In the genomic region with DNA sequence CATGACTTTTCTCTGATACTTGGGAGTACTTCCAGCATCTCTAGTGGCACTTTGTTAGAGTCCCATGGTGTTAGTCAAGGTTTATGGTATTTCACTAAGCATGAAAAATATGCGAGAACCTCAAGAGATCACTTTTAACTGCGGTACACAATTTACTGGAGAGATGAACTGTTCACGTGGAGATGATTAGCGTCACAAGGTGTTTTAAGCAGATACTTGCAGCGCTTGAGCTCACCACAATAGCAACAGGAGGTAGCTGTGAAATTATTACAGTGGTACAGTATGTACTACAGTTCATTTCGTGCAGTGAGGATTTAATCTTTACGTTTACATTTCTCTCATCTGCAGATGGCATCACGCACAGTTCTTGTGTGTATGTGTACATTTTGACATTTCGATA, we compare ENCODE assay signal across 19 cellular contexts. TPM values are rescaled to one million over a fixed set of nuclear protein-coding genes. Genes with fewer than 3 reads are reported as not detected.
A peak's percentile ranks its signal among the peaks of the same experiment; 100 is the strongest.
DNase-seq lines count a peak whose midpoint lies in the region; ATAC-seq and TF ChIP-seq lines count a peak whose summit lies in the region.
"Had no signal": no experiment of that assay in that cellular context is flagged by ENCODE, and none has a peak within 500 bp of the region (broad histone marks: within the 10 kb centered on the region; RNA-seq: fewer than 3 reads in every experiment).

No MANE protein-coding gene starts in this region.

- no peak overlapping the region for H3K18ac ChIP-seq in IMR-90 (ENCODE audit: low read depth, low read length)

- H4K8ac ChIP-seq in IMR-90 (ENCODE audit: low read depth in 2 of 2, low read length in 2 of 2), result 0 out of 4 replicates have a peak overlapping the region, but pooled peaks of 1 of the 2 experiments have one; percentile 9

- no peak overlapping the region for H2AFZ ChIP-seq in IMR-90 (replicated peaks; ENCODE audit: low read length, poor library complexity)
- H2AFZ ChIP-seq: PC-9 had no signal

- no peak overlapping the region for H2BK15ac ChIP-seq in IMR-90 (ENCODE audit: low read depth, low read length)

- H2BK5ac ChIP-seq in IMR-90 (ENCODE audit: low read depth, low read length, poor library complexity, severe bottlenecking), result peak overlapping the region; percentile 5

- H3K9ac ChIP-seq in IMR-90 (ENCODE audit: low read depth, low read length) (no peak overlapping the region), rectal smooth muscle tissue (ENCODE audit: low read length) (no peak overlapping the region)

- no peak overlapping the region for H2BK120ac ChIP-seq in IMR-90 (ENCODE audit: low read depth, low read length)

- H3K4me2 ChIP-seq in IMR-90 (ENCODE audit: low read depth, low read length), result no peak overlapping the region
- H3K4me2 ChIP-seq: PC-9 had no signal

- intact Hi-C loops in IMR-90 (cut with micrococcal nuclease), result no loop called here
- intact Hi-C loops in esophagus squamous epithelium (cut with DNase I), result no loop called here

- TF ChIP-seq POLR2A in IMR-90 (IDR thresholded peaks at IDR 0.05; ENCODE audit: low read depth, low read length) (no peak), esophagus squamous epithelium (IDR thresholded peaks at IDR 0.05) (no peak)

- H3K36me3 ChIP-seq in IMR-90 (ENCODE audit: control insufficient read depth, insufficient read depth, low read length) (peaks cover 10% of the 10 kb centered on the region; the same call in 1 of the 2 replicates), esophagus squamous epithelium (no peaks in the 10 kb centered on the region), rectal smooth muscle tissue (ENCODE audit: control insufficient read depth, insufficient read depth, low read length) (no peaks in the 10 kb centered on the region)

- H3K14ac ChIP-seq in IMR-90 (replicated peaks; ENCODE audit: low read depth, low read length), result 0 out of 2 replicates have a peak overlapping the region, but pooled peaks have one; percentile 7

- no peak for ATAC-seq in IMR-90 (ENCODE audit: low read depth)
- ATAC-seq: K562, SK-N-SH treated with all-trans-retinoic acid at 6 μM for 48 hours had no signal

- TF ChIP-seq RAD21 in IMR-90 (IDR thresholded peaks at IDR 0.05; ENCODE audit: low read length), result no peak

- no peak overlapping the region for H3K56ac ChIP-seq in IMR-90 (ENCODE audit: extremely low read depth, insufficient read depth, low read length)

- TF ChIP-seq CTCF in IMR-90 (conservative IDR thresholded peaks at IDR 0.05; ENCODE audit: low read depth, low read length), result no peak
- TF ChIP-seq CTCF in esophagus squamous epithelium (IDR thresholded peaks at IDR 0.05), result no peak

- H2AK5ac ChIP-seq in IMR-90 (ENCODE audit: low read depth, low read length), result no peak overlapping the region

- no peak overlapping the region for H2AK9ac ChIP-seq in IMR-90 (replicated peaks; ENCODE audit: low read depth, low read length, poor library complexity)

- H3K4ac ChIP-seq in IMR-90 (ENCODE audit: low read depth, low read length), result no peak overlapping the region

- peak overlapping the region; percentile 9; the same call in 1 of the 2 replicates for H3K23ac ChIP-seq in IMR-90 (ENCODE audit: low read depth, low read length)

- no peak overlapping the region for H3K27ac ChIP-seq in IMR-90 (ENCODE audit: insufficient read depth, low read length)
- H3K27ac ChIP-seq in esophagus squamous epithelium, result peak overlapping the region in 3 of 4 donors; percentile 64 to 96 (median 87)
- H3K27ac ChIP-seq in rectal smooth muscle tissue (ENCODE audit: low read depth, low read length), result peak overlapping the region; percentile 98
- H3K27ac ChIP-seq: HL-60, PC-9 had no signal

- peaks cover 30% of the 10 kb centered on the region for H3K9me1 ChIP-seq in IMR-90 (ENCODE audit: insufficient read depth, low read length)

- H3K27me3 ChIP-seq in IMR-90 (ENCODE audit: control insufficient read depth, insufficient read depth, low read length) (no peaks in the 10 kb centered on the region), esophagus squamous epithelium (peaks cover 0 to 11% (median 0%) of the 10 kb centered on the region in 4 donors), rectal smooth muscle tissue (ENCODE audit: control insufficient read depth, insufficient read depth, low read length) (no peaks in the 10 kb centered on the region)

- in situ Hi-C loops in IMR-90 (cut with MboI; ENCODE audit: low sequenced_read_pairs), result no loop called here

- peak; percentile 90 for DNase-seq in DMS79 (lab: John Stamatoyannopoulos, UW)
- no peak for DNase-seq in IMR-90
- DNase-seq in esophagus squamous epithelium (lab: John Stamatoyannopoulos, UW), result no peak
- no peak for DNase-seq in OCI-M1 (lab: John Stamatoyannopoulos, UW)
- DNase-seq in cerebellar cortex (ENCODE audit: low spot score), result no peak
- no peak for DNase-seq in DMS153 (lab: John Stamatoyannopoulos, UW)
- no peak for DNase-seq in AG20443 (ENCODE audit: low spot score)
- DNase-seq: AML-193, Caco-2, GDM1, HCEC 1CT, NCI-H1048, NCI-H226, NCI-H748 treated with DMSO at 0.1 percent for 48 hours, PC-9 had no signal

- no peaks in the 10 kb centered on the region for H3K9me3 ChIP-seq in IMR-90 (ENCODE audit: control insufficient read depth, insufficient read depth, low read length)
- no peaks in the 10 kb centered on the region for H3K9me3 ChIP-seq in esophagus squamous epithelium
- H3K9me3 ChIP-seq: Caco-2 had no signal

- no peak overlapping the region for H4K5ac ChIP-seq in IMR-90 (ENCODE audit: low read depth, low read length)

- peaks cover 18 to 82% of the 10 kb centered on the region in 2 experiments for H3K79me1 ChIP-seq in IMR-90 (ENCODE audit: low read depth in 1 of 2, low read length in 2 of 2)

- no TSS peak for BruUV-seq in IMR-90 (replicated peaks; lab: Mats Ljungman, UMichigan)

- H2BK20ac ChIP-seq in IMR-90 (ENCODE audit: low read depth, low read length), result no peak overlapping the region

- CTCF ChIA-PET in IMR-90 (lab: Yijun Ruan, JAX), result no interaction called here

- H4K91ac ChIP-seq in IMR-90 (ENCODE audit: insufficient read depth, low read depth, low read length), result no peak overlapping the region

- dilution Hi-C loops in IMR-90 (cut with HindIII; ENCODE audit: low sequenced_read_pairs, unreplicated experiment), result no loop called here

- 79% methylated on average over 4 of the region's 9 CpGs; no CpG with 5 or more reads in 1 of the 2 experiments for WGBS in IMR-90 (ENCODE audit: extremely low coverage in 2 of 2, insufficient read length in 1 of 2), 2 experiments
- WGBS in esophagus squamous epithelium, 2 donors, result 87 to 88% methylated on average over 9 of the region's 9 CpGs

- H4K20me1 ChIP-seq in IMR-90 (ENCODE audit: insufficient read depth, low read length), result peaks cover 79% of the 10 kb centered on the region

- POLR2A ChIA-PET in IMR-90 (lab: Charles Lee; ENCODE audit: unreplicated experiment), result no interaction called here

- H3K4me1 ChIP-seq in IMR-90 (ENCODE audit: control insufficient read depth, insufficient read depth, low read length) (peaks cover 15% of the 10 kb centered on the region), esophagus squamous epithelium (peaks cover 0 to 48% (median 10%) of the 10 kb centered on the region in 3 donors), rectal smooth muscle tissue (ENCODE audit: control insufficient read depth, insufficient read depth, low read length) (peaks cover 38% of the 10 kb centered on the region)

- H3K4me3 ChIP-seq in IMR-90 (ENCODE audit: insufficient read depth, low read depth, low read length), result no peak overlapping the region
- no peak overlapping the region for H3K4me3 ChIP-seq in esophagus squamous epithelium
- H3K4me3 ChIP-seq in rectal smooth muscle tissue (ENCODE audit: low read length), result no peak overlapping the region
- H3K4me3 ChIP-seq: K562, PC-9 had no signal

TF ChIP-seq in IMR-90, 13 proteins besides CTCF, POLR2A, EP300 and RAD21:
- no peak for TF ChIP-seq MAFK (IDR thresholded peaks at IDR 0.05; ENCODE audit: low read depth, low read length)
- TF ChIP-seq SMC3 (IDR thresholded peaks at IDR 0.05; ENCODE audit: low read depth, low read length), result no peak
- TF ChIP-seq CHD1 (IDR thresholded peaks at IDR 0.05; ENCODE audit: low read depth, low read length), result no peak
- TF ChIP-seq RFX5 (IDR thresholded peaks at IDR 0.05; ENCODE audit: low read depth, low read length), result no peak
- TF ChIP-seq CEBPB (IDR thresholded peaks at IDR 0.05; ENCODE audit: low read depth, low read length), result no peak
- TF ChIP-seq NFE2L2 (IDR thresholded peaks at IDR 0.05; ENCODE audit: low read depth, low read length), result no peak
- TF ChIP-seq MAZ (IDR thresholded peaks at IDR 0.05; ENCODE audit: borderline replicate concordance, low read depth, low read length), result no peak
- TF ChIP-seq ELK1 (IDR thresholded peaks at IDR 0.05; ENCODE audit: borderline replicate concordance, low read depth, low read length), result no peak
- no peak for TF ChIP-seq MXI1 (IDR thresholded peaks at IDR 0.05; ENCODE audit: borderline replicate concordance, low read depth, low read length)
- TF ChIP-seq BHLHE40 (IDR thresholded peaks at IDR 0.05; ENCODE audit: low read depth, low read length), result no peak
- no peak for TF ChIP-seq RCOR1 (IDR thresholded peaks at IDR 0.05; ENCODE audit: insufficient replicate concordance, low read length)
- TF ChIP-seq FOS (IDR thresholded peaks at IDR 0.05; ENCODE audit: low read depth, low read length), result no peak
- no peak for TF ChIP-seq USF2 (IDR thresholded peaks at IDR 0.05; ENCODE audit: low read depth, low read length)

RNA-seq across cellular contexts. Expression of gene PARVA, which starts 4.5 kb away (rescaled TPM):
- total RNA-seq in IMR-90 (2012; rRNA removed) (65.2 and 65.8 TPM in 2 replicates), esophagus squamous epithelium (10 to 100 TPM in 3 of 4 donors, 1 to 10 TPM in 1; 8.6 to 66.9 (median 16.2) TPM)
- polyA plus RNA-seq in IMR-90 (2012; rRNA removed), result 68.9 and 80.2 TPM in 2 replicates
- 30.2 and 37.0 TPM in 2 replicates for polyA plus RNA-seq in IMR-90 (2012; cell fraction: cytosol; rRNA removed)
- polyA plus RNA-seq in IMR-90 (2012; cell fraction: nucleus; rRNA removed; ENCODE audit: low replicate concordance), result 13.5 and 44.5 TPM in 2 replicates
- polyA plus RNA-seq: K562 had no signal
